Comparison of ENCODE assay signal across 17 cellular contexts in genomic region chr7:71191766-71192165, GRCh38. TPM values are rescaled to one million over a fixed set of nuclear protein-coding genes. Genes with fewer than 3 reads are reported as not detected.
DNase-seq lines count a peak whose midpoint lies in the region; ATAC-seq and TF ChIP-seq lines count a peak whose summit lies in the region.
"Had no signal": no experiment of that assay in that cellular context is flagged by ENCODE, and none has a peak within 500 bp of the region (broad histone marks: within the 10 kb centered on the region; RNA-seq: fewer than 3 reads in every experiment).

No MANE protein-coding gene starts in this region.

- TF ChIP-seq POLR2A in adrenal gland (IDR thresholded peaks at IDR 0.05): no peak

- no peak for ATAC-seq in WTC11
- ATAC-seq in GM18907 (IDR thresholded peaks at IDR 0.05; ENCODE audit: unreplicated experiment): no peak
- ATAC-seq: GM12878, GM23338 had no signal

- H3K27ac Mint-ChIP-seq in WTC11 (peak overlapping the region; percentile 68; the same call in 1 of the 2 replicates), osteocyte (ENCODE audit: unreplicated experiment) (no peak overlapping the region)
- H3K27ac Mint-ChIP-seq: CD8-positive, alpha-beta memory T cell; GM23338 had no signal

- DNase-seq in DMS 273 (lab: John Stamatoyannopoulos, UW; ENCODE audit: unreplicated experiment) (peak; percentile 95), NCI-H524 (lab: John Stamatoyannopoulos, UW) (peak; percentile 86 to 94), WTC11 (ENCODE audit: low spot score) (no peak), osteocyte (ENCODE audit: extremely low spot score, unreplicated experiment) (peak; percentile 11), NCI-H2227 (lab: John Stamatoyannopoulos, UW; ENCODE audit: unreplicated experiment) (no peak), adrenal gland (no peak)
- DNase-seq: Caco-2; CD8-positive, alpha-beta memory T cell; H7 had no signal

- no peak overlapping the region for H3K4me3 Mint-ChIP-seq in WTC11
- no peak overlapping the region for H3K4me3 Mint-ChIP-seq in osteocyte (ENCODE audit: unreplicated experiment)
- H3K4me3 Mint-ChIP-seq: CD8-positive, alpha-beta memory T cell; GM23338 had no signal

- TF ChIP-seq CTCF in WTC11 (IDR thresholded peaks at IDR 0.05) (no peak), osteocyte (IDR thresholded peaks at IDR 0.05) (no peak), adrenal gland (IDR thresholded peaks at IDR 0.05) (no peak)

- no peak overlapping the region for H3K4me3 ChIP-seq in adrenal gland
- H3K4me3 ChIP-seq: BLaER1, GM12878, GM23338 had no signal

- POLR2A ChIA-PET in WTC11 (lab: Charles Lee): no interaction called here

- H3K36me3 ChIP-seq in adrenal gland (replicated peaks in 1 of 2): no peaks in the 10 kb centered on the region
- H3K36me3 ChIP-seq: BLaER1 had no signal

- H3K4me1 ChIP-seq in adrenal gland (replicated peaks in 1 of 2): no peaks in the 10 kb centered on the region
- H3K4me1 ChIP-seq: BLaER1, Caco-2 had no signal

- no peaks in the 10 kb centered on the region for H3K9me3 ChIP-seq in adrenal gland (replicated peaks in 1 of 3)

- H3K27me3 ChIP-seq in adrenal gland: no peaks in the 10 kb centered on the region
- H3K27me3 ChIP-seq: BLaER1 had no signal

- WGBS in adrenal gland, 4 donors: 84 to 97% (median 86%) methylated on average over 6 of the region's 6 CpGs

- H3K27me3 Mint-ChIP-seq in WTC11 (ENCODE audit: low read depth): no peaks in the 10 kb centered on the region; the same call in 1 of the 2 replicates
- H3K27me3 Mint-ChIP-seq in osteocyte (ENCODE audit: unreplicated experiment): no peaks in the 10 kb centered on the region
- H3K27me3 Mint-ChIP-seq: CD8-positive, alpha-beta memory T cell had no signal

- H3K4me1 Mint-ChIP-seq in WTC11 (peaks cover 15% of the 10 kb centered on the region), osteocyte (ENCODE audit: unreplicated experiment) (no peaks in the 10 kb centered on the region)
- H3K4me1 Mint-ChIP-seq: CD8-positive, alpha-beta memory T cell had no signal

- H3K36me3 Mint-ChIP-seq in WTC11 (peaks cover 53% of the 10 kb centered on the region), osteocyte (ENCODE audit: unreplicated experiment) (no peaks in the 10 kb centered on the region)
- H3K36me3 Mint-ChIP-seq: CD8-positive, alpha-beta memory T cell had no signal

- CTCF ChIA-PET in WTC11 (lab: Charles Lee): no interaction called here

- no peak overlapping the region for H3K27ac ChIP-seq in adrenal gland
- H3K27ac ChIP-seq: 22Rv1, BLaER1 had no signal

- intact Hi-C loops in adrenal gland (cut with DNase I): no loop called here

- H3K9me3 Mint-ChIP-seq in WTC11 (peaks cover 31% of the 10 kb centered on the region), osteocyte (ENCODE audit: unreplicated experiment) (peaks cover 36% of the 10 kb centered on the region)

TF ChIP-seq in WTC11, 78 proteins besides CTCF, POLR2A, EP300 and RAD21:
- no peak for TF ChIP-seq JAZF1 (CRISPR knock-in tag; IDR thresholded peaks at IDR 0.05)
- no peak for TF ChIP-seq ZNF416 (CRISPR knock-in tag; IDR thresholded peaks at IDR 0.05)
- no peak for TF ChIP-seq GTF2I (CRISPR knock-in tag; conservative IDR thresholded peaks at IDR 0.05)
- TF ChIP-seq PREB (CRISPR knock-in tag; IDR thresholded peaks at IDR 0.05; ENCODE audit: borderline replicate concordance): no peak
- TF ChIP-seq FOXJ3 (CRISPR knock-in tag; IDR thresholded peaks at IDR 0.05; ENCODE audit: borderline replicate concordance): no peak
- TF ChIP-seq SMAD4 (CRISPR knock-in tag; IDR thresholded peaks at IDR 0.05): no peak
- TF ChIP-seq ZNF423 (CRISPR knock-in tag; IDR thresholded peaks at IDR 0.05): no peak

RNA-seq across cellular contexts. Expression of gene GALNT17, which starts 59.8 kb away (rescaled TPM):
- total RNA-seq in WTC11 (2021) (61.1 to 70.0 TPM (median 67.9 TPM) in 3 replicates), osteocyte (1.4 and 1.5 TPM in 2 replicates), adrenal gland (10 to 100 TPM in 5 of 8 donors, 1 to 10 TPM in 3; 6.0 to 37.5 (median 10.3) TPM)
- polyA plus RNA-seq in adrenal gland: 1 to 10 TPM; 3.1 to 5.1 (median 3.8) TPM
- total RNA-seq: A673; Caco-2; CD8-positive, alpha-beta memory T cell; Daoy; HT1080 had no signal
- polyA plus RNA-seq: CD8-positive, alpha-beta memory T cell had no signal

Comparison
In these comparisons a context has a peak if more than half of its experiments do, and no peak if none do; other contexts are left out.
1. DNase-seq: peak in DMS 273 (single experiment), NCI-H524 (2 of 2) and osteocyte (single experiment); none in WTC11 (single experiment), NCI-H2227 (single experiment) and adrenal gland (0 of 7).